20 cellular contexts compared by ENCODE assay signal in the genomic region with DNA sequence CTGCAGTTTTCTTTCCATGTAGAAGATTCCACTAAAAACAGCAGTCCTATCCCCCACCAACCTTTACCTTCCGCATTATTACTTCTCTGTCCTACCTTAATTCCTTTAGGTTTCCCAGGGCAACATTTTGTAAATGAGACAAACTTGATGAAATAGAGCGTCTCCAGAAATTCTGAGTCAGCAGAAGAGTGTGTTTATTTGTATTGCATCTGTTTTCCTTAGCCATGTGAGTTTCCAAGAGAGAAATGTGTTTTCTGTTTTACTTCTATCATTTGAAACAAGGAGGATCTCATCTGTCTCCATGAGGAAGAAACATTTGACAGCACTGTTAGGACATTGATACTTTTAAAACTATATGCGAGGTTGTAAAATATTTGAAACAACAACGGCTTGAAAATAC.
DNase-seq lines count a peak whose midpoint lies in the region; ATAC-seq, FAIRE-seq and TF ChIP-seq lines count a peak whose summit lies in the region.
"Had no signal": no experiment of that assay in that cellular context is flagged by ENCODE, and none has a peak within 500 bp of the region (broad histone marks: within the 10 kb centered on the region; RNA-seq: fewer than 3 reads in every experiment).

No MANE protein-coding gene starts in this region.

- in situ Hi-C loops in mammary epithelial cell (cut with MboI; ENCODE audit: low sequenced_read_pairs in 2 of 2), result no loop called here

- H3K27ac ChIP-seq in mammary epithelial cell (ENCODE audit: insufficient read depth, low read depth, low read length), result no peak overlapping the region
- H3K27ac ChIP-seq: 22Rv1 had no signal

- H3K9ac ChIP-seq in mammary epithelial cell (ENCODE audit: insufficient read depth, low read length), result no peak overlapping the region

- 79% methylated on average over 4 of the region's 4 CpGs for WGBS in mammary epithelial cell (ENCODE audit: low coverage, missing lambda C conversion rate)

- no peaks in the 10 kb centered on the region for H3K27me3 Mint-ChIP-seq in MCF 10A (ENCODE audit: insufficient read depth, unreplicated experiment)

- FAIRE-seq in H54 (lab: Jason Lieb, UNC), result no peak
- FAIRE-seq: K562 had no signal

- peak overlapping the region; percentile 60 for H3K27ac Mint-ChIP-seq in MCF 10A (ENCODE audit: low read depth, unreplicated experiment)
- H3K27ac Mint-ChIP-seq: CD14-positive monocyte had no signal

- no peaks in the 10 kb centered on the region for H3K9me3 ChIP-seq in mammary epithelial cell (replicated peaks; ENCODE audit: insufficient read depth, low read length)
- H3K9me3 ChIP-seq: HAP-1 had no signal

- no peaks in the 10 kb centered on the region for H3K27me3 ChIP-seq in mammary epithelial cell (ENCODE audit: insufficient read depth, low read length)

- POLR2A ChIA-PET in MCF 10A (lab: Yijun Ruan, JAX), result interaction anchor here (1.1 kb wide), 1 partner anchor 913 kb away, joined by 3 read pairs; a partner anchor contains a TSS

- peaks cover 14% of the 10 kb centered on the region for H3K4me1 Mint-ChIP-seq in MCF 10A (ENCODE audit: insufficient read depth, unreplicated experiment)
- H3K4me1 Mint-ChIP-seq: CD14-positive monocyte had no signal

- no peak for TF ChIP-seq POLR2A in H54 (IDR thresholded peaks at IDR 0.05; ENCODE audit: low read depth, low read length)

- TF ChIP-seq CTCF in MCF 10A (IDR thresholded peaks at IDR 0.05; ENCODE audit: unreplicated experiment) (no peak), mammary epithelial cell (conservative IDR thresholded peaks at IDR 0.05 in 1 of 2, IDR thresholded peaks at IDR 0.05 in 1 of 2; ENCODE audit: extremely low read depth in 1 of 2, insufficient read depth in 1 of 2, low read depth in 1 of 2, low read length in 2 of 2) (no peak)

- DNase-seq in MCF 10A (ENCODE audit: unreplicated experiment), result peak; percentile 9
- no peak for DNase-seq in mammary epithelial cell
- DNase-seq in fibroblast of peridontal ligament (ENCODE audit: extremely low read depth), result peak; percentile 15
- no peak for DNase-seq in sciatic nerve (ENCODE audit: low spot score)
- no peak for DNase-seq in NCI-H82 treated with DMSO at 0.1 percent for 48 hours (lab: John Stamatoyannopoulos, UW; ENCODE audit: unreplicated experiment)
- DNase-seq in H54 (ENCODE audit: insufficient read length, low spot score), result no peak
- no peak for DNase-seq in NCI-H1436 (lab: John Stamatoyannopoulos, UW)
- DNase-seq: DMS 273 treated with DMSO at 0.1 percent for 48 hours, DND-41, NCI-H1105, NCI-H1694, NCI-H2081 treated with DMSO at 0.1 percent for 48 hours, NCI-H446 treated with DMSO at 0.1 percent for 48 hours, NCI-H69 had no signal

- no peak overlapping the region for H3K4me3 ChIP-seq in mammary epithelial cell (replicated peaks in 1 of 3; ENCODE audit: insufficient read depth in 1 of 3, low read depth in 2 of 3, low read length in 3 of 3)
- H3K4me3 ChIP-seq: HAP-1, K562 had no signal

- no peaks in the 10 kb centered on the region for H3K36me3 Mint-ChIP-seq in MCF 10A (ENCODE audit: insufficient read depth, unreplicated experiment)
- H3K36me3 Mint-ChIP-seq: CD14-positive monocyte had no signal

- ATAC-seq in sciatic nerve (peak; percentile 20), HG03097 (IDR thresholded peaks at IDR 0.05; ENCODE audit: low FRiP score, unreplicated experiment) (no peak)
- ATAC-seq: K562, Panc1 had no signal

- H4K20me1 ChIP-seq in mammary epithelial cell (ENCODE audit: insufficient read depth, low read length), result no peaks in the 10 kb centered on the region

- no peaks in the 10 kb centered on the region for H3K79me2 ChIP-seq in mammary epithelial cell (ENCODE audit: insufficient read depth, low read length)

- no peaks in the 10 kb centered on the region for H3K4me1 ChIP-seq in mammary epithelial cell (ENCODE audit: insufficient read depth, low read length)
- H3K4me1 ChIP-seq: HAP-1 had no signal

- H3K4me3 Mint-ChIP-seq in MCF 10A (ENCODE audit: unreplicated experiment), result no peak overlapping the region
- H3K4me3 Mint-ChIP-seq: CD14-positive monocyte had no signal

- dilution Hi-C loops in mammary epithelial cell (cut with HindIII; ENCODE audit: low sequenced_read_pairs), result no loop called here

- intact Hi-C loops in MCF 10A (cut with micrococcal nuclease) (no loop called here), mammary epithelial cell (cut with micrococcal nuclease) (no loop called here), sciatic nerve (cut with DNase I) (no loop called here)

- CTCF ChIA-PET in MCF 10A (lab: Yijun Ruan, JAX), result no interaction called here
- CTCF ChIA-PET in mammary epithelial cell (lab: Charles Lee; ENCODE audit: low non-redundant PET), result no interaction called here

- H3K9me3 Mint-ChIP-seq in MCF 10A (ENCODE audit: unreplicated experiment), result no peaks in the 10 kb centered on the region

- H3K36me3 ChIP-seq in mammary epithelial cell (ENCODE audit: insufficient read depth, low read length), result no peaks in the 10 kb centered on the region
- H3K36me3 ChIP-seq: HAP-1 had no signal

- H3K4me2 ChIP-seq in mammary epithelial cell (ENCODE audit: insufficient read depth, low read depth, low read length), result no peak overlapping the region

- no peak overlapping the region for H2AFZ ChIP-seq in mammary epithelial cell (ENCODE audit: low read depth, low read length)

- BruUV-seq in MCF 10A (replicated peaks; lab: Mats Ljungman, UMichigan), result no TSS peak
- BruUV-seq in mammary epithelial cell (replicated peaks; lab: Mats Ljungman, UMichigan), result no TSS peak

Comparison
In these comparisons a context has a peak if more than half of its experiments do, and no peak if none do; other contexts are left out.
1. DNase-seq: peak in MCF 10A (single experiment) and fibroblast of peridontal ligament (single experiment); none in mammary epithelial cell (single experiment), sciatic nerve (single experiment), NCI-H82 treated with DMSO at 0.1 percent for 48 hours (single experiment), H54 (single experiment) and NCI-H1436 (single experiment).